In genomic region chr4:126109836-126110235, GRCh38 we compare ENCODE assay signal across 27 cellular contexts.
"Had no signal": no experiment of that assay in that cellular context is flagged by ENCODE, and none has a peak within 500 bp of the region (broad histone marks: within the 10 kb centered on the region; RNA-seq: fewer than 3 reads in every experiment).

No MANE protein-coding gene starts in this region.

- H3K4me1 ChIP-seq: stomach, suprapubic skin, testis, thyroid gland, tibial artery, tibial nerve, transverse colon, upper lobe of left lung, upper lobe of right lung, uterus, vagina had no signal

- H3K27me3 ChIP-seq: stomach, suprapubic skin, testis, thyroid gland, tibial artery, tibial nerve, transverse colon, upper lobe of left lung, upper lobe of right lung, uterus, vagina had no signal

- DNase-seq: stimulated activated CD4-positive, alpha-beta T cell treated with anti-CD3 and anti-CD28 coated beads, Interleukin-2, amount 100 ng/mL, for 48 hours; stimulated activated CD4-positive, alpha-beta T cell treated with anti-CD3 and anti-CD28 coated beads, Interleukin-4, amount 100 ng/mL, for 1 hour; stimulated activated CD4-positive, alpha-beta T cell treated with anti-CD3 and anti-CD28 coated beads, Interleukin-4, amount 100 ng/mL, for 24 hours; stimulated activated CD4-positive, alpha-beta T cell treated with anti-CD3 and anti-CD28 coated beads, Interleukin-4, amount 100 ng/mL, for 4 hours; stimulated activated CD8-positive, alpha-beta memory T cell treated with anti-CD3 and anti-CD28 coated beads, Interleukin-4, amount 100 ng/mL, for 48 hours; stimulated activated naive B cell treated with anti-CD40 and anti-IgM and Interleukin-4, amounts not matched to agents 10 μg/mL and 1 μg/mL and 100 μg/mL, for 72 hours; stimulated activated naive CD4-positive, alpha-beta T cell; stimulated activated naive CD4-positive, alpha-beta T cell treated with Interleukin-2 at 50 U/mL for 16 hours; stimulated activated naive CD8-positive, alpha-beta T cell treated with anti-CD3 and anti-CD28 coated beads, Interleukin-15, amount 100 ng/mL, for 72 hours; stimulated activated naive CD8-positive, alpha-beta T cell treated with anti-CD3 and anti-CD28 coated beads, Interleukin-15, Interleukin-2, amounts not matched to agents 100 U/mL and 50 U/mL, for 24 hours; stomach; substantia nigra; testis; thyroid gland; tibial artery; transverse colon; trophoblast cell; upper lobe of left lung; upper lobe of right lung; uterus had no signal

- H3K9me3 ChIP-seq: testis, thyroid gland, upper lobe of right lung, uterus, vagina had no signal

- H3K36me3 ChIP-seq: stomach, suprapubic skin, thoracic aorta, thyroid gland, tibial artery, tibial nerve, transverse colon, upper lobe of left lung, upper lobe of right lung, uterus, vagina had no signal

- H3K4me3 ChIP-seq: stomach, suprapubic skin, testis, thoracic aorta, thyroid gland, tibial artery, tibial nerve, transverse colon, upper lobe of left lung, upper lobe of right lung, uterus, vagina had no signal

- FAIRE-seq: urothelium cell line had no signal

- ATAC-seq: stimulated activated effector memory CD8-positive, alpha-beta T cell treated with anti-CD3 and anti-CD28 coated beads, Interleukin-12 subunit alpha, Interleukin-12 subunit beta, amount 100 ng/mL, for 72 hours; stimulated activated memory B cell treated with anti-CD40 and anti-IgM and Interleukin-4, amounts not matched to agents 10 μg/mL and 1 μg/mL and 100 μg/mL, for 72 hours; stimulated activated naive B cell treated with anti-CD40 and anti-IgM and Interleukin-4, amounts not matched to agents 10 μg/mL and 1 μg/mL and 100 μg/mL, for 72 hours; stimulated activated naive CD8-positive, alpha-beta T cell treated with anti-CD3 and anti-CD28 coated beads, Interleukin-15, amount 100 ng/mL, for 72 hours; stimulated activated naive CD8-positive, alpha-beta T cell treated with anti-CD3 and anti-CD28 coated beads, Interleukin-15, Interleukin-2, amounts not matched to agents 100 U/mL and 50 U/mL, for 24 hours; upper lobe of right lung had no signal

- H3K27ac ChIP-seq: stomach, suprapubic skin, testis, thoracic aorta, thyroid gland, tibial artery, tibial nerve, transverse colon, upper lobe of left lung, upper lobe of right lung, uterus, vagina had no signal
